25 cellular contexts compared by ENCODE assay signal in genomic region chr1:30271401-30272287, GRCh38.
DNase-seq lines count a peak whose midpoint lies in the region; ATAC-seq and TF ChIP-seq lines count a peak whose summit lies in the region.
"Had no signal": no experiment of that assay in that cellular context is flagged by ENCODE, and none has a peak within 500 bp of the region (broad histone marks: within the 10 kb centered on the region; RNA-seq: fewer than 3 reads in every experiment).

No MANE protein-coding gene starts in this region.

- H3K9me3 Mint-ChIP-seq in activated CD4-positive, alpha-beta memory T cell treated with anti-CD3 and anti-CD28 coated beads, Interleukin-2, amount 10 ng/mL, durations not matched to agents 7 days and 5 days = no peaks in the 10 kb centered on the region
- no peaks in the 10 kb centered on the region for H3K9me3 Mint-ChIP-seq in activated CD4-positive, alpha-beta memory T cell treated with anti-CD3 and anti-CD28 coated beads for 36 hours
- H3K9me3 Mint-ChIP-seq in endodermal cell (no peaks in the 10 kb centered on the region), glutamatergic neuron (ENCODE audit: unreplicated experiment) (peaks cover 2% of the 10 kb centered on the region)
- H3K9me3 Mint-ChIP-seq: CD8-positive, alpha-beta memory T cell had no signal

- intact Hi-C loops in activated CD4-positive, alpha-beta memory T cell treated with anti-CD3 and anti-CD28 coated beads for 36 hours (cut with micrococcal nuclease) = no loop called here
- intact Hi-C loops in spleen (cut with DNase I; ENCODE audit: low total_unique reads) = no loop called here

- no peak overlapping the region for H3K4me3 ChIP-seq in BLaER1 treated with 17β-estradiol and CSF1 and Interleukin-3, amounts not matched to agents 10 nM and 100 nM
- H3K4me3 ChIP-seq in endodermal cell (ENCODE audit: low read length) = no peak overlapping the region
- no peak overlapping the region for H3K4me3 ChIP-seq in spleen
- H3K4me3 ChIP-seq: GM23338, SK-N-MC had no signal

- peak; percentile 10 for DNase-seq in activated CD4-positive, alpha-beta memory T cell treated with anti-CD3 and anti-CD28 coated beads, Interleukin-2, amount 10 ng/mL, durations not matched to agents 7 days and 5 days
- DNase-seq in activated CD4-positive, alpha-beta memory T cell treated with anti-CD3 and anti-CD28 coated beads for 36 hours = no peak
- DNase-seq in endodermal cell (peak; percentile 27), spleen (peak; percentile 58), glutamatergic neuron (no peak)
- no peak for DNase-seq in stimulated activated CD4-positive, alpha-beta T cell treated with anti-CD3 and anti-CD28 coated beads, Interleukin-2, amount 100 ng/mL, for 48 hours
- DNase-seq: Calu3; CD8-positive, alpha-beta memory T cell; DMS153; GDM1; HCEC 1CT; Karpas-422; NCI-H1694; NCI-H2081; NCI-H2171; NCI-H345; NCI-H524 treated with DMSO at 0.1 percent for 48 hours; OCI-M1; SHP77 had no signal

- H3K4me1 ChIP-seq in BLaER1 treated with 17β-estradiol and CSF1 and Interleukin-3, amounts not matched to agents 10 nM and 100 nM = peaks cover 0 to 49% (median 38%) of the 10 kb centered on the region in 10 experiments; a peak in 16 of 20 replicates
- H3K4me1 ChIP-seq in endodermal cell (ENCODE audit: control insufficient read depth, insufficient read depth, low read length) (no peaks in the 10 kb centered on the region), spleen (no peaks in the 10 kb centered on the region)

- no peaks in the 10 kb centered on the region for H4K20me1 ChIP-seq in BLaER1 treated with 17β-estradiol and CSF1 and Interleukin-3, amounts not matched to agents 10 nM and 100 nM

- H3K27ac Mint-ChIP-seq in activated CD4-positive, alpha-beta memory T cell treated with anti-CD3 and anti-CD28 coated beads, Interleukin-2, amount 10 ng/mL, durations not matched to agents 7 days and 5 days = no peak overlapping the region
- no peak overlapping the region for H3K27ac Mint-ChIP-seq in activated CD4-positive, alpha-beta memory T cell treated with anti-CD3 and anti-CD28 coated beads for 36 hours
- no peak overlapping the region for H3K27ac Mint-ChIP-seq in endodermal cell
- no peak overlapping the region for H3K27ac Mint-ChIP-seq in glutamatergic neuron (ENCODE audit: unreplicated experiment)
- H3K27ac Mint-ChIP-seq: CD8-positive, alpha-beta memory T cell; GM23338 had no signal

- POLR2A ChIA-PET in activated CD4-positive, alpha-beta memory T cell treated with anti-CD3 and anti-CD28 coated beads, Interleukin-2, amount 10 ng/mL, durations not matched to agents 7 days and 5 days (lab: Charles Lee) = no interaction called here
- POLR2A ChIA-PET in activated CD4-positive, alpha-beta memory T cell treated with anti-CD3 and anti-CD28 coated beads for 36 hours (lab: Charles Lee) = no interaction called here

- no peak overlapping the region for H3K4me3 Mint-ChIP-seq in activated CD4-positive, alpha-beta memory T cell treated with anti-CD3 and anti-CD28 coated beads, Interleukin-2, amount 10 ng/mL, durations not matched to agents 7 days and 5 days
- no peak overlapping the region for H3K4me3 Mint-ChIP-seq in activated CD4-positive, alpha-beta memory T cell treated with anti-CD3 and anti-CD28 coated beads for 36 hours
- no peak overlapping the region for H3K4me3 Mint-ChIP-seq in endodermal cell
- no peak overlapping the region for H3K4me3 Mint-ChIP-seq in glutamatergic neuron (ENCODE audit: unreplicated experiment)
- H3K4me3 Mint-ChIP-seq: CD8-positive, alpha-beta memory T cell; GM23338 had no signal

- H3K27me3 Mint-ChIP-seq in activated CD4-positive, alpha-beta memory T cell treated with anti-CD3 and anti-CD28 coated beads, Interleukin-2, amount 10 ng/mL, durations not matched to agents 7 days and 5 days = no peaks in the 10 kb centered on the region
- H3K27me3 Mint-ChIP-seq in activated CD4-positive, alpha-beta memory T cell treated with anti-CD3 and anti-CD28 coated beads for 36 hours = peaks cover 8% of the 10 kb centered on the region
- H3K27me3 Mint-ChIP-seq in endodermal cell (ENCODE audit: insufficient read depth) (no peaks in the 10 kb centered on the region), glutamatergic neuron (ENCODE audit: unreplicated experiment) (peaks cover 17% of the 10 kb centered on the region)

- TF ChIP-seq POLR2A in spleen (IDR thresholded peaks at IDR 0.05) = no peak

- peaks cover 0 to 6% (median 0%) of the 10 kb centered on the region in 11 experiments; a peak in 4 of 22 replicates for H3K36me3 ChIP-seq in BLaER1 treated with 17β-estradiol and CSF1 and Interleukin-3, amounts not matched to agents 10 nM and 100 nM
- H3K36me3 ChIP-seq in endodermal cell (ENCODE audit: control insufficient read depth, insufficient read depth, low read length) (no peaks in the 10 kb centered on the region), spleen (no peaks in the 10 kb centered on the region)

- no peaks in the 10 kb centered on the region for H3K27me3 ChIP-seq in BLaER1 treated with 17β-estradiol and CSF1 and Interleukin-3, amounts not matched to agents 10 nM and 100 nM
- no peaks in the 10 kb centered on the region for H3K27me3 ChIP-seq in endodermal cell (ENCODE audit: control insufficient read depth, insufficient read depth, low read length, poor library complexity, severe bottlenecking)
- peaks cover 0 to 57% (median 0%) of the 10 kb centered on the region in 7 donors for H3K27me3 ChIP-seq in spleen (replicated peaks in 1 of 7)

- no peaks in the 10 kb centered on the region for H3K36me3 Mint-ChIP-seq in activated CD4-positive, alpha-beta memory T cell treated with anti-CD3 and anti-CD28 coated beads, Interleukin-2, amount 10 ng/mL, durations not matched to agents 7 days and 5 days (ENCODE audit: low read depth)
- no peaks in the 10 kb centered on the region for H3K36me3 Mint-ChIP-seq in activated CD4-positive, alpha-beta memory T cell treated with anti-CD3 and anti-CD28 coated beads for 36 hours
- H3K36me3 Mint-ChIP-seq in endodermal cell (ENCODE audit: low read depth) (no peaks in the 10 kb centered on the region), glutamatergic neuron (ENCODE audit: unreplicated experiment) (no peaks in the 10 kb centered on the region)
- H3K36me3 Mint-ChIP-seq: CD8-positive, alpha-beta memory T cell had no signal

- CTCF ChIA-PET in activated CD4-positive, alpha-beta memory T cell treated with anti-CD3 and anti-CD28 coated beads, Interleukin-2, amount 10 ng/mL, durations not matched to agents 7 days and 5 days (lab: Charles Lee) = no interaction called here
- CTCF ChIA-PET in activated CD4-positive, alpha-beta memory T cell treated with anti-CD3 and anti-CD28 coated beads for 36 hours (lab: Charles Lee) = no interaction called here

- TF ChIP-seq CTCF in endodermal cell (conservative IDR thresholded peaks at IDR 0.05) (no peak), spleen (IDR thresholded peaks at IDR 0.05 in 8 of 11, conservative IDR thresholded peaks at IDR 0.05 in 3 of 11) (no peak), glutamatergic neuron (IDR thresholded peaks at IDR 0.05; ENCODE audit: partially characterized antibody, unreplicated experiment) (no peak)

- no peaks in the 10 kb centered on the region for H3K4me1 Mint-ChIP-seq in activated CD4-positive, alpha-beta memory T cell treated with anti-CD3 and anti-CD28 coated beads, Interleukin-2, amount 10 ng/mL, durations not matched to agents 7 days and 5 days
- no peaks in the 10 kb centered on the region for H3K4me1 Mint-ChIP-seq in activated CD4-positive, alpha-beta memory T cell treated with anti-CD3 and anti-CD28 coated beads for 36 hours (ENCODE audit: low read depth)
- H3K4me1 Mint-ChIP-seq in endodermal cell (peaks cover 22% of the 10 kb centered on the region), glutamatergic neuron (ENCODE audit: low read depth, unreplicated experiment) (no peaks in the 10 kb centered on the region)
- H3K4me1 Mint-ChIP-seq: CD8-positive, alpha-beta memory T cell; GM23338 had no signal

- peak overlapping the region in 9 of 11 experiments; percentile 9 to 70 (median 63); a peak in 16 of 22 replicates for H3K4me2 ChIP-seq in BLaER1 treated with 17β-estradiol and CSF1 and Interleukin-3, amounts not matched to agents 10 nM and 100 nM
- H3K4me2 ChIP-seq: GM23338 had no signal

- H3K9me3 ChIP-seq in BLaER1 treated with 17β-estradiol and CSF1 and Interleukin-3, amounts not matched to agents 10 nM and 100 nM (replicated peaks in 1 of 11) = peaks cover 15 to 27% (median 19%) of the 10 kb centered on the region in 11 experiments
- H3K9me3 ChIP-seq in endodermal cell (ENCODE audit: control insufficient read depth, low read length) = peaks cover 4% of the 10 kb centered on the region
- H3K9me3 ChIP-seq in spleen = peaks cover 0 to 15% (median 0%) of the 10 kb centered on the region in 8 donors

- 85 to 89% methylated on average over 5 to 10 of the region's 10 CpGs for WGBS in endodermal cell (ENCODE audit: insufficient coverage in 1 of 2, insufficient read length in 1 of 2), 2 experiments
- 63 to 81% (median 71%) methylated on average over 10 of the region's 10 CpGs for WGBS in spleen, 5 donors

- no peak overlapping the region for H3K27ac ChIP-seq in BLaER1 treated with 17β-estradiol and CSF1 and Interleukin-3, amounts not matched to agents 10 nM and 100 nM
- H3K27ac ChIP-seq in endodermal cell (ENCODE audit: low read depth, low read length) (no peak overlapping the region), spleen (no peak overlapping the region)
- H3K27ac ChIP-seq: 22Rv1, C4-2B, SK-N-MC had no signal

- no peak for ATAC-seq in HG02678 (IDR thresholded peaks at IDR 0.05; ENCODE audit: unreplicated experiment)
- ATAC-seq: GM23338 had no signal

- H3K9ac ChIP-seq in BLaER1 treated with 17β-estradiol and CSF1 and Interleukin-3, amounts not matched to agents 10 nM and 100 nM = 0 out of 22 replicates have a peak overlapping the region, but pooled peaks of 1 of the 11 experiments have one; percentile 19
- H3K9ac ChIP-seq in endodermal cell (ENCODE audit: extremely low read depth, low read length, poor library complexity, severe bottlenecking) = no peak overlapping the region

Comparison
In these comparisons a context has a peak if more than half of its experiments do, and no peak if none do; other contexts are left out.
1. DNase-seq: peak in activated CD4-positive, alpha-beta memory T cell treated with anti-CD3 and anti-CD28 coated beads, Interleukin-2, amount 10 ng/mL, durations not matched to agents 7 days and 5 days (single experiment), endodermal cell (single experiment) and spleen (single experiment); none in activated CD4-positive, alpha-beta memory T cell treated with anti-CD3 and anti-CD28 coated beads for 36 hours (single experiment), glutamatergic neuron (single experiment) and stimulated activated CD4-positive, alpha-beta T cell treated with anti-CD3 and anti-CD28 coated beads, Interleukin-2, amount 100 ng/mL, for 48 hours (0 of 2).